Comparison of ENCODE assay signal across 27 cellular contexts in the genomic region with DNA sequence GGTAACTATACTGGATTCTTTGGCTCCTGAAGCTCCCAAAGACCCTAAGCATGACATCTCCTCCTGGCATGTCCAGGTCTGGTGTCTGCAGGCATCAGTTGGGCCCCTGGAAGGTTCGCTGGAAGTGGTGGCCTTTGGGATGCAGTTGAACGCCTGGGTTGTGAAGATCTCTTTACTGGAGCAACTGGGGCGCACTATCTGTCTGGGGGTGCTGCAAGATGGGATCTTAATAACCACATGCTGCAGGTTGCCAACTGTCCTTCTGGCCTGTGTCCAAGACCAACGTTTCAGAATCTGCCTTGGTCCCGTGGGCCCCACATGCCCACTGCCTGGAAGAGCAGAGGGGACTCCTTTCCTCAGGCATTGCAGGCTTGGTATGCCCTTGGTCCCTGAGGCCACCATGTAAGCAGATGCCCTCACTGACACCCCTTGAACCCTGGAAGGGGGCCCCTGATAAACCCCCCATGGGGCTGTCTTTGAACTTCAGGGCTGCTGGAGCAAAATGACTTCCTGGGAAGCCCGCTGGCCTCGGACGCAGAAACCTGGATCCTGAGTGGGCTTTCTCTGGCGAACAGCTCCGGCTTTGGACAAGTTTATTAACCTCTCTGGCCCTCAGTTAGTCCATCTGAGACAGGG.
DNase-seq lines count a peak whose midpoint lies in the region; ATAC-seq and TF ChIP-seq lines count a peak whose summit lies in the region.
"Had no signal": no experiment of that assay in that cellular context is flagged by ENCODE, and none has a peak within 500 bp of the region (broad histone marks: within the 10 kb centered on the region; RNA-seq: fewer than 3 reads in every experiment).

No MANE protein-coding gene starts in this region.

- H3K36me3 Mint-ChIP-seq in HFFc6 (ENCODE audit: low read depth), result no peaks in the 10 kb centered on the region; the same call in 1 of the 2 replicates
- H3K36me3 Mint-ChIP-seq: IgD-negative memory B cell, naive B cell had no signal

- no peaks in the 10 kb centered on the region for H3K9me3 Mint-ChIP-seq in HFFc6
- no peaks in the 10 kb centered on the region for H3K9me3 Mint-ChIP-seq in stimulated activated naive CD8-positive, alpha-beta T cell treated with anti-CD3 and anti-CD28 coated beads, Interleukin-15, amount 100 ng/mL, for 72 hours
- H3K9me3 Mint-ChIP-seq: activated T-helper 1 cell treated with anti-CD3 and anti-CD28 coated beads, Interleukin-12 subunit alpha, Interleukin-12 subunit beta, Interleukin-2, Interleukin-4 antibody, amounts not matched to agents 30 ng/mL and 10 ng/mL and 1 ng/mL, durations not matched to agents 14 hours and 24 hours and 36 hours; IgD-negative memory B cell had no signal

- H3K27me3 Mint-ChIP-seq in HFFc6 (ENCODE audit: insufficient read depth), result no peaks in the 10 kb centered on the region; the same call in 1 of the 2 replicates
- peaks cover 39% of the 10 kb centered on the region for H3K27me3 Mint-ChIP-seq in stimulated activated naive CD8-positive, alpha-beta T cell treated with anti-CD3 and anti-CD28 coated beads, Interleukin-15, amount 100 ng/mL, for 72 hours

- H3K4me3 ChIP-seq in lung (no peak overlapping the region), sigmoid colon (no peak overlapping the region)

- H3K27me3 ChIP-seq in lung (ENCODE audit: control insufficient read depth, insufficient read depth) (no peaks in the 10 kb centered on the region), sigmoid colon (peaks cover 0 to 7% (median 0%) of the 10 kb centered on the region in 3 donors)

- peak overlapping the region; percentile 6; the same call in 1 of the 2 replicates for H3K4me3 Mint-ChIP-seq in HFFc6
- no peak overlapping the region for H3K4me3 Mint-ChIP-seq in stimulated activated naive CD8-positive, alpha-beta T cell treated with anti-CD3 and anti-CD28 coated beads, Interleukin-15, amount 100 ng/mL, for 72 hours
- H3K4me3 Mint-ChIP-seq: activated CD4-positive, alpha-beta T cell treated with anti-CD3 and anti-CD28 coated beads for 36 hours; activated T-helper 1 cell treated with anti-CD3 and anti-CD28 coated beads, Interleukin-12 subunit alpha, Interleukin-12 subunit beta, Interleukin-2, Interleukin-4 antibody, amounts not matched to agents 30 ng/mL and 10 ng/mL and 1 ng/mL, durations not matched to agents 14 hours and 24 hours and 36 hours; IgD-negative memory B cell; naive B cell had no signal

- peaks cover 73% of the 10 kb centered on the region for H3K4me1 Mint-ChIP-seq in HFFc6 (ENCODE audit: low read depth)
- H3K4me1 Mint-ChIP-seq in stimulated activated naive CD8-positive, alpha-beta T cell treated with anti-CD3 and anti-CD28 coated beads, Interleukin-15, amount 100 ng/mL, for 72 hours, result peaks cover 12% of the 10 kb centered on the region
- H3K4me1 Mint-ChIP-seq: IgD-negative memory B cell, naive B cell had no signal

- ATAC-seq in lung (ENCODE audit: insufficient read depth, low FRiP score), result no peak
- ATAC-seq in stimulated activated naive CD8-positive, alpha-beta T cell treated with anti-CD3 and anti-CD28 coated beads, Interleukin-15, amount 100 ng/mL, for 72 hours, result no peak
- ATAC-seq: activated CD4-positive, alpha-beta T cell treated with anti-CD3 and anti-CD28 coated beads for 36 hours had no signal

- H3K36me3 ChIP-seq in lung (ENCODE audit: control insufficient read depth in 2 of 2, insufficient read depth in 2 of 2, low read length in 2 of 2) (no peaks in the 10 kb centered on the region), sigmoid colon (no peaks in the 10 kb centered on the region)

- intact Hi-C loops in sigmoid colon (cut with DNase I), result loop anchor here (5.0 to 10.0 kb wide), 3 partner anchors 103 to 585 kb away; partner anchors contain the start of gene TWIST2

- H3K4me1 ChIP-seq in lung (ENCODE audit: control insufficient read depth in 2 of 2, insufficient read depth in 2 of 2, low read length in 2 of 2) (peaks cover 0 to 2% of the 10 kb centered on the region in 2 donors), sigmoid colon (peaks cover 0 to 3% (median under 1%) of the 10 kb centered on the region in 4 donors)

- TF ChIP-seq POLR2A in sigmoid colon (IDR thresholded peaks at IDR 0.05), result no peak

- CTCF ChIA-PET in RWPE1 (lab: Yijun Ruan, JAX), result interaction anchor here (0.5 to 0.6 kb wide), 3 partner anchors 9 to 1160 kb away, joined by 3 read pairs; no protein-coding TSS in a partner anchor

- DNase-seq in HFFc6 (no peak), RWPE1 (ENCODE audit: low spot score) (no peak), lung (ENCODE audit: low spot score) (peak; percentile 24), sigmoid colon (peak; percentile 60), NCI-H2196 treated with DMSO at 0.1 percent for 48 hours (lab: John Stamatoyannopoulos, UW; ENCODE audit: unreplicated experiment) (no peak)
- no peak for DNase-seq in stimulated activated naive CD4-positive, alpha-beta T cell (lab: John Stamatoyannopoulos, UW)
- no peak for DNase-seq in stimulated activated naive CD8-positive, alpha-beta T cell treated with anti-CD3 and anti-CD28 coated beads, Interleukin-15, amount 100 ng/mL, for 72 hours
- DNase-seq: activated CD4-positive, alpha-beta T cell treated with anti-CD3 and anti-CD28 coated beads for 36 hours; activated naive CD4-positive, alpha-beta T cell treated with anti-CD3 and anti-CD28 coated beads, Interleukin-2, amount 50 U/mL, for 16 hours; amniotic stem cell; C1 segment of cervical spinal cord; COR-L47; DMS53; effector CD8-positive, alpha-beta T cell; erythroblast; kidney glomerular epithelial cell; mesendoderm; naive B cell; NCI-H1092 treated with DMSO at 0.1 percent for 48 hours; NCI-H187 treated with DMSO at 0.1 percent for 48 hours; NCI-H226; NCI-H82; nucleus accumbens; retina; T-helper 2 cell had no signal

- H3K9me3 ChIP-seq in lung (ENCODE audit: control insufficient read depth in 2 of 2, insufficient read depth in 1 of 2, low read length in 1 of 2) (no peaks in the 10 kb centered on the region), sigmoid colon (no peaks in the 10 kb centered on the region)

- H3K27ac ChIP-seq in RWPE1 (peak overlapping the region; percentile 86), lung (ENCODE audit: low read depth in 1 of 2, low read length in 1 of 2) (no peak overlapping the region), sigmoid colon (no peak overlapping the region)

- peak overlapping the region; percentile 98 for H3K27ac Mint-ChIP-seq in HFFc6
- no peak overlapping the region for H3K27ac Mint-ChIP-seq in stimulated activated naive CD8-positive, alpha-beta T cell treated with anti-CD3 and anti-CD28 coated beads, Interleukin-15, amount 100 ng/mL, for 72 hours
- H3K27ac Mint-ChIP-seq: activated CD4-positive, alpha-beta T cell treated with anti-CD3 and anti-CD28 coated beads for 36 hours; activated T-helper 1 cell treated with anti-CD3 and anti-CD28 coated beads, Interleukin-12 subunit alpha, Interleukin-12 subunit beta, Interleukin-2, Interleukin-4 antibody, amounts not matched to agents 30 ng/mL and 10 ng/mL and 1 ng/mL, durations not matched to agents 14 hours and 24 hours and 36 hours; IgD-negative memory B cell; naive B cell had no signal

- 78 to 80% methylated on average over 10 of the region's 10 CpGs for WGBS in lung, 2 donors
- 72 to 82% methylated on average over 10 of the region's 10 CpGs for WGBS in sigmoid colon, 2 donors

- no peak for TF ChIP-seq CTCF in HFFc6 (IDR thresholded peaks at IDR 0.05)
- TF ChIP-seq CTCF in RWPE1 (conservative IDR thresholded peaks at IDR 0.05; ENCODE audit: low read depth), result no peak
- TF ChIP-seq CTCF in lung (IDR thresholded peaks at IDR 0.05; ENCODE audit: control extremely low read depth, extremely low read depth), result no peak
- no peak for TF ChIP-seq CTCF in sigmoid colon (IDR thresholded peaks at IDR 0.05)

- POLR2A ChIA-PET in RWPE1 (lab: Yijun Ruan, JAX; ENCODE audit: low non-redundant PET), result no interaction called here

- no peak for TF ChIP-seq EP300 in sigmoid colon (IDR thresholded peaks at IDR 0.05)

Comparison
In these comparisons a context has a peak if more than half of its experiments do, and no peak if none do; other contexts are left out.
1. DNase-seq: peak in lung (single experiment) and sigmoid colon (single experiment); none in HFFc6 (single experiment), RWPE1 (single experiment), stimulated activated naive CD4-positive, alpha-beta T cell (0 of 6), stimulated activated naive CD8-positive, alpha-beta T cell treated with anti-CD3 and anti-CD28 coated beads, Interleukin-15, amount 100 ng/mL, for 72 hours (0 of 2) and NCI-H2196 treated with DMSO at 0.1 percent for 48 hours (single experiment).